10 cellular contexts compared by ENCODE assay signal in the genomic region with DNA sequence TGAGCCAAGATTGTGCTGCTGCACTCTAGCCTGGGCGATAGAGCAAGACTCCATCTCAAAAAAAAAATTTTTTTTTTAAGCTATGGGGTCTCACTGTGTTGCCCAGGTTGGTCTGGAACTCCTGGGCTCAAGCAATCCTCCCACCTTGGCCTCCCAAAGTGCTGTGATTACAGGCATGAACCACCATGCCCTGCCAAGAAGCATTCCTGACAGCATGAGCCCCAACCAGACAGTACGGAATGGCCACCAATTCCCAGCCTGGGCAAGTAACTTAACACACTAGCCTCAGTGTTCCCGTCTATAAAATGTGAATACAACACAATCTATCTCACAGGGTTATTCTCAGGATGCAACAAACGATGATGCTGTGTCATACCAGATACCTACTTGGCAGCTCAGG. TPM values are rescaled to one million over a fixed set of nuclear protein-coding genes. Genes with fewer than 3 reads are reported as not detected.
A peak's percentile ranks its signal among the peaks of the same experiment; 100 is the strongest.
DNase-seq lines count a peak whose midpoint lies in the region; ATAC-seq, FAIRE-seq and TF ChIP-seq lines count a peak whose summit lies in the region.
"Had no signal": no experiment of that assay in that cellular context is flagged by ENCODE, and none has a peak within 500 bp of the region (broad histone marks: within the 10 kb centered on the region; RNA-seq: fewer than 3 reads in every experiment).

No MANE protein-coding gene starts in this region.

- no peak for ATAC-seq in HG03045 (IDR thresholded peaks at IDR 0.05; ENCODE audit: unreplicated experiment)

- peak overlapping the region in 1 of 3 donors; percentile 99 for H3K4me3 ChIP-seq in breast epithelium
- peak overlapping the region; percentile 81 to 84 for H3K4me3 ChIP-seq in kidney (ENCODE audit: low read length in 2 of 2)
- H3K4me3 ChIP-seq in tibial nerve: peak overlapping the region in 3 of 4 donors; percentile 74 to 94 (median 81)

- no peak for TF ChIP-seq POLR2A in breast epithelium (IDR thresholded peaks at IDR 0.05)
- TF ChIP-seq POLR2A in tibial nerve (IDR thresholded peaks at IDR 0.05): no peak

- no peak for FAIRE-seq in kidney (lab: Jason Lieb, UNC)

- TF ChIP-seq CTCF in MCF 10A (IDR thresholded peaks at IDR 0.05; ENCODE audit: unreplicated experiment): no peak
- TF ChIP-seq CTCF in breast epithelium (IDR thresholded peaks at IDR 0.05): no peak
- TF ChIP-seq CTCF in kidney (IDR thresholded peaks at IDR 0.05; ENCODE audit: borderline replicate concordance, extremely low read depth, insufficient read depth): no peak
- no peak for TF ChIP-seq CTCF in tibial nerve (IDR thresholded peaks at IDR 0.05)

- CTCF ChIA-PET in MCF 10A (lab: Yijun Ruan, JAX): interaction anchor here (0.8 to 4.0 kb wide), 6 partner anchors 10 to 124 kb away, joined by 3 to 18 read pairs (median 4); no protein-coding TSS in a partner anchor

- no peak overlapping the region for H3K27ac Mint-ChIP-seq in MCF 10A (ENCODE audit: low read depth, unreplicated experiment)
- no peak overlapping the region for H3K27ac Mint-ChIP-seq in activated naive CD8-positive, alpha-beta T cell

- no peaks in the 10 kb centered on the region for H3K9me3 Mint-ChIP-seq in MCF 10A (ENCODE audit: unreplicated experiment)
- no peaks in the 10 kb centered on the region for H3K9me3 Mint-ChIP-seq in activated naive CD8-positive, alpha-beta T cell (ENCODE audit: low read depth)

- H3K9me3 ChIP-seq in breast epithelium (no peaks in the 10 kb centered on the region), kidney (ENCODE audit: control insufficient read depth in 1 of 2, low read length in 2 of 2) (no peaks in the 10 kb centered on the region), tibial nerve (no peaks in the 10 kb centered on the region)

- DNase-seq in MCF 10A (ENCODE audit: unreplicated experiment) (no peak), breast epithelium (ENCODE audit: low spot score in 2 of 2) (no peak), kidney (no peak), tibial nerve (ENCODE audit: low spot score in 2 of 2) (no peak), NCI-H2227 treated with DMSO at 0.1 percent for 48 hours (lab: John Stamatoyannopoulos, UW) (no peak), NCI-H1436 treated with DMSO at 0.1 percent for 48 hours (lab: John Stamatoyannopoulos, UW) (no peak)
- DNase-seq: foreskin melanocyte, SHP77 treated with DMSO at 0.1 percent for 48 hours had no signal

- peak overlapping the region; percentile 95 for H3K4me3 Mint-ChIP-seq in MCF 10A (ENCODE audit: unreplicated experiment)
- H3K4me3 Mint-ChIP-seq in activated naive CD8-positive, alpha-beta T cell: peak overlapping the region; percentile 93

- H3K36me3 ChIP-seq in breast epithelium (no peaks in the 10 kb centered on the region), kidney (ENCODE audit: control insufficient read depth in 1 of 2, insufficient read depth in 2 of 2, low read length in 2 of 2) (no peaks in the 10 kb centered on the region), tibial nerve (no peaks in the 10 kb centered on the region)

- POLR2A ChIA-PET in MCF 10A (lab: Yijun Ruan, JAX): interaction anchor here (0.5 to 5.5 kb wide), 12 partner anchors 10 to 292 kb away, joined by 3 to 62 read pairs (median 4); a partner anchor contains a TSS

- peak overlapping the region in 1 of 2 donors; percentile 82 for H3K9ac ChIP-seq in kidney (ENCODE audit: low read length in 2 of 2)

- H3K27me3 Mint-ChIP-seq in MCF 10A (ENCODE audit: insufficient read depth, unreplicated experiment): no peaks in the 10 kb centered on the region
- H3K27me3 Mint-ChIP-seq in activated naive CD8-positive, alpha-beta T cell: no peaks in the 10 kb centered on the region

- H3K27ac ChIP-seq in breast epithelium (no peak overlapping the region), kidney (ENCODE audit: low read depth in 2 of 2, low read length in 2 of 2) (no peak overlapping the region), tibial nerve (peak overlapping the region in 2 of 4 donors; percentile 15 to 92)

- H3K36me3 Mint-ChIP-seq in MCF 10A (ENCODE audit: insufficient read depth, unreplicated experiment): peaks cover 15% of the 10 kb centered on the region
- no peaks in the 10 kb centered on the region for H3K36me3 Mint-ChIP-seq in activated naive CD8-positive, alpha-beta T cell

- peaks cover 20% of the 10 kb centered on the region for H3K4me1 Mint-ChIP-seq in MCF 10A (ENCODE audit: insufficient read depth, unreplicated experiment)
- H3K4me1 Mint-ChIP-seq in activated naive CD8-positive, alpha-beta T cell (ENCODE audit: low read depth): peaks cover 43% of the 10 kb centered on the region

- intact Hi-C loops in MCF 10A (cut with micrococcal nuclease) (loop anchor here (2.0 kb wide), 1 partner anchor 15 kb away; no protein-coding TSS in a partner anchor), breast epithelium (cut with DNase I; ENCODE audit: low total_unique reads) (no loop called here), kidney (cut with DNase I) (no loop called here)

- TF ChIP-seq EP300 in tibial nerve (IDR thresholded peaks at IDR 0.05): no peak

- 63 to 64% methylated on average over 4 of the region's 4 CpGs for WGBS in tibial nerve, 2 donors

- BruUV-seq in MCF 10A (replicated peaks; lab: Mats Ljungman, UMichigan): no TSS peak

- H3K4me1 ChIP-seq in breast epithelium (peaks cover 0 to 18% of the 10 kb centered on the region in 2 donors), kidney (ENCODE audit: control insufficient read depth in 1 of 2, insufficient read depth in 1 of 2, low read depth in 1 of 2, low read length in 2 of 2) (peaks cover 9 to 22% of the 10 kb centered on the region in 2 donors), tibial nerve (peaks cover 0 to 75% (median 54%) of the 10 kb centered on the region in 4 donors)

- H3K27me3 ChIP-seq in breast epithelium: no peaks in the 10 kb centered on the region
- no peaks in the 10 kb centered on the region for H3K27me3 ChIP-seq in tibial nerve

RNA-seq across cellular contexts. Expression of a gene that starts 2.1 kb away (rescaled TPM):
- total RNA-seq in MCF 10A (2022): 179 and 326 TPM in 2 replicates
- total RNA-seq in breast epithelium: 100 to 1,000 TPM; 130 to 273 (median 131) TPM
- 182 TPM for total RNA-seq in kidney
- polyA plus RNA-seq in kidney (ENCODE audit: insufficient read depth, low read depth, low replicate concordance): 224 TPM
- 100 to 1,000 TPM; 156 to 224 (median 208) TPM for total RNA-seq in tibial nerve
